ENCODE assay signal across 8 cellular contexts in genomic region chr17:47742319-47743181, GRCh38. TPM values are rescaled to one million over a fixed set of nuclear protein-coding genes. Genes with fewer than 3 reads are reported as not detected.
A peak's percentile ranks its signal among the peaks of the same experiment; 100 is the strongest.
DNase-seq lines count a peak whose midpoint lies in the region; ATAC-seq and TF ChIP-seq lines count a peak whose summit lies in the region.

No MANE protein-coding gene starts in this region.

- H3K9me3 Mint-ChIP-seq in nephron progenitor cell = no peaks in the 10 kb centered on the region

- H3K27ac ChIP-seq in brain microvascular endothelial cell = no peak overlapping the region

- H3K36me3 Mint-ChIP-seq in nephron progenitor cell (ENCODE audit: low read depth) = no peaks in the 10 kb centered on the region

- no peak overlapping the region for H3K4me3 ChIP-seq in brain microvascular endothelial cell (ENCODE audit: low read depth, low read length)

- peak; percentile 59 for TF ChIP-seq CTCF in brain microvascular endothelial cell (IDR thresholded peaks at IDR 0.05; ENCODE audit: low read depth, low read length, missing control alignments)
- TF ChIP-seq CTCF in nephron progenitor cell (IDR thresholded peaks at IDR 0.05) = peak; percentile 88

- ATAC-seq in HG03432 (IDR thresholded peaks at IDR 0.05; ENCODE audit: unreplicated experiment) = no peak

- in situ Hi-C loops in brain microvascular endothelial cell (cut with HindIII; ENCODE audit: low pct_ligation_motif_present, low sequenced_read_pairs) = no loop called here

- H3K27me3 Mint-ChIP-seq in nephron progenitor cell (ENCODE audit: low read depth, poor library complexity) = peaks cover 54% of the 10 kb centered on the region

- peaks cover 25% of the 10 kb centered on the region for H3K4me1 Mint-ChIP-seq in nephron progenitor cell

- peaks cover 29% of the 10 kb centered on the region for H3K27me3 ChIP-seq in brain microvascular endothelial cell (replicated peaks)

- no peaks in the 10 kb centered on the region for H3K36me3 ChIP-seq in brain microvascular endothelial cell (replicated peaks)

- H3K27ac Mint-ChIP-seq in nephron progenitor cell = no peak overlapping the region

- H3K4me3 Mint-ChIP-seq in nephron progenitor cell = no peak overlapping the region

- peak; percentile 31 for DNase-seq in activated CD4-positive, alpha-beta T cell treated with anti-CD3 and anti-CD28 coated beads for 1 hour
- no peak for DNase-seq in activated CD4-positive, alpha-beta T cell treated with anti-CD3 and anti-CD28 coated beads, Interleukin-2, amount 50 U/mL, for 48 hours
- peak; percentile 43 to 50 for DNase-seq in SHP77 (lab: John Stamatoyannopoulos, UW)
- DNase-seq in brain microvascular endothelial cell = no peak
- peak; percentile 78 for DNase-seq in nephron progenitor cell
- DNase-seq in cerebellum (ENCODE audit: low spot score) = no peak
- no peak for DNase-seq in NK-92 (lab: John Stamatoyannopoulos, UW; ENCODE audit: unreplicated experiment)

RNA-seq across cellular contexts. Expression of gene TBX21, which starts 9.5 kb away (rescaled TPM):
- 0.45 TPM for total RNA-seq in cerebellum

RNA-seq across cellular contexts. Expression of gene TBKBP1, which starts 48.6 kb away (rescaled TPM):
- 10.5 TPM for total RNA-seq in cerebellum

Comparison
In these comparisons a context has a peak if more than half of its experiments do, and no peak if none do; other contexts are left out.
1. DNase-seq: peak in activated CD4-positive, alpha-beta T cell treated with anti-CD3 and anti-CD28 coated beads for 1 hour (single experiment), SHP77 (2 of 2) and nephron progenitor cell (single experiment); none in activated CD4-positive, alpha-beta T cell treated with anti-CD3 and anti-CD28 coated beads, Interleukin-2, amount 50 U/mL, for 48 hours (0 of 2), brain microvascular endothelial cell (single experiment), cerebellum (single experiment) and NK-92 (single experiment).